ENCODE assay signal across 10 cellular contexts in the genomic region with DNA sequence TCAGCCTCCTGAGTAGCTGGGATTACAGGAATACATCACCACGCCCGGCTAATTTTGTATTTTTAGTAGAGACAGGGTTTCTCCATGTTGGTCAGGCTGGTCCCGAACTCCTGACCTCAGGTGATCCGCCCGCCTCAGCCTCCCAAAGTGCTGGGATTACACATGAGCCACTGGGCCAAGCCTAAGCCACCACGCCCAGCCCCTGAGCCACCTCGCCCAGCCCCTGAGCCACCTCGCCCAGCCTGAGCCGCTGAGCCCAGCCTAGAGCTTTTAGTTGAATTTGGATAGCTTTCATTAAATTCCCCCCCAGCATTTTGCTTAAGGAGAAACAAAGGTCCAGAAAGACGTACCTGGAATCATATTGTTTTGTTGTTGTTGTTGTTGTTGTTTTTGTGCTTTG. TPM values are rescaled to one million over a fixed set of nuclear protein-coding genes. Genes with fewer than 3 reads are reported as not detected.
"Had no signal": no experiment of that assay in that cellular context is flagged by ENCODE, and none has a peak within 500 bp of the region (broad histone marks: within the 10 kb centered on the region; RNA-seq: fewer than 3 reads in every experiment).

No MANE protein-coding gene starts in this region.

RNA-seq across cellular contexts. Expression of a gene that starts 29.2 kb away (rescaled TPM):
- total RNA-seq: activated B cell treated with CpG ODN at 0.5 μM for 24 hours; activated CD4-positive, alpha-beta memory T cell treated with anti-CD3 and anti-CD28 coated beads for 36 hours; activated CD4-positive, alpha-beta T cell treated with anti-CD3 and anti-CD28 coated beads, Interleukin-2, amount 10 ng/mL, durations not matched to agents 24 days and 14 days; activated CD8-positive, alpha-beta memory T cell treated with anti-CD3 and anti-CD28 coated beads for 36 hours; activated CD8-positive, alpha-beta T cell treated with anti-CD3 and anti-CD28 coated beads for 36 hours; activated naive CD8-positive, alpha-beta T cell treated with anti-CD3 and anti-CD28 coated beads, Interleukin-2, amount 10 ng/mL, durations not matched to agents 7 days and 5 days; activated T-cell treated with anti-CD3 and anti-CD28 coated beads, Interleukin-2, amount 50 U/mL, for 4 hours; activated T-cell treated with anti-CD3 and anti-CD28 coated beads, Interleukin-2, amount 50 U/mL, for 72 hours; activated T-helper 1 cell treated with anti-CD3 and anti-CD28 coated beads, Interleukin-12 subunit alpha, Interleukin-12 subunit beta, Interleukin-2, Interleukin-4 antibody, amounts not matched to agents 30 ng/mL and 10 ng/mL and 1 ng/mL, durations not matched to agents 14 hours and 24 hours and 36 hours; activated T-helper 17 cell treated with anti-CD3 and anti-CD28 coated beads, Interleukin-2, amount 50 U/mL, for 72 hours had no signal
